ENCODE assay signal across 15 cellular contexts in genomic region chr11:2315395-2316168, GRCh38. TPM values are rescaled to one million over a fixed set of nuclear protein-coding genes. Genes with fewer than 3 reads are reported as not detected.
DNase-seq lines count a peak whose midpoint lies in the region; ATAC-seq, FAIRE-seq and TF ChIP-seq lines count a peak whose summit lies in the region.
"Had no signal": no experiment of that assay in that cellular context is flagged by ENCODE, and none has a peak within 500 bp of the region (broad histone marks: within the 10 kb centered on the region; RNA-seq: fewer than 3 reads in every experiment).

No MANE protein-coding gene starts in this region.

- TF ChIP-seq POLR2A in thyroid gland (IDR thresholded peaks at IDR 0.05) (no peak), GM12891 (IDR thresholded peaks at IDR 0.05; ENCODE audit: low read depth, low read length) (no peak)

- no peak overlapping the region for H3K4me3 Mint-ChIP-seq in T-helper 17 cell
- no peak overlapping the region for H3K4me3 Mint-ChIP-seq in natural killer cell treated with Interleukin-12 subunit alpha and Interleukin-12 subunit beta and Interleukin-15 and Interleukin-18, amount 100 ng/mL, for 72 hours

- no peaks in the 10 kb centered on the region for H3K9me3 Mint-ChIP-seq in natural killer cell treated with Interleukin-12 subunit alpha and Interleukin-12 subunit beta and Interleukin-15 and Interleukin-18, amount 100 ng/mL, for 72 hours

- no peaks in the 10 kb centered on the region for H3K27me3 ChIP-seq in thyroid gland
- H3K27me3 ChIP-seq: adrenal gland, BE2C had no signal

- peaks cover 16 to 17% of the 10 kb centered on the region in 2 donors for H3K4me1 ChIP-seq in thyroid gland

- no peak for FAIRE-seq in GM12891 (lab: Jason Lieb, UNC)
- FAIRE-seq: GM12878 had no signal

- H3K9me3 ChIP-seq in T-helper 17 cell (ENCODE audit: control insufficient read depth, low read length, poor library complexity, severe bottlenecking) (no peaks in the 10 kb centered on the region), thyroid gland (no peaks in the 10 kb centered on the region)
- H3K9me3 ChIP-seq: adrenal gland, BE2C had no signal

- H3K27ac ChIP-seq in thyroid gland = peak overlapping the region; percentile 86 to 96 (median 87)

- peaks cover 11% of the 10 kb centered on the region for H3K4me1 Mint-ChIP-seq in T-helper 17 cell
- peaks cover 12 to 20% of the 10 kb centered on the region in 2 donors for H3K4me1 Mint-ChIP-seq in natural killer cell treated with Interleukin-12 subunit alpha and Interleukin-12 subunit beta and Interleukin-15 and Interleukin-18, amount 100 ng/mL, for 72 hours (ENCODE audit: low read depth in 2 of 2)

- no peaks in the 10 kb centered on the region for H3K36me3 ChIP-seq in thyroid gland
- H3K36me3 ChIP-seq: adrenal gland, BE2C had no signal

- H3K4me3 ChIP-seq in thyroid gland (replicated peaks in 1 of 3) = no peak overlapping the region
- H3K4me3 ChIP-seq: adrenal gland, GM12878 had no signal

- H3K27me3 Mint-ChIP-seq in T-helper 17 cell = no peaks in the 10 kb centered on the region
- H3K27me3 Mint-ChIP-seq in natural killer cell treated with Interleukin-12 subunit alpha and Interleukin-12 subunit beta and Interleukin-15 and Interleukin-18, amount 100 ng/mL, for 72 hours = no peaks in the 10 kb centered on the region

- no peak for TF ChIP-seq CTCF in thyroid gland (IDR thresholded peaks at IDR 0.05)

- no peaks in the 10 kb centered on the region for H3K36me3 Mint-ChIP-seq in T-helper 17 cell (ENCODE audit: low read depth)
- H3K36me3 Mint-ChIP-seq in natural killer cell treated with Interleukin-12 subunit alpha and Interleukin-12 subunit beta and Interleukin-15 and Interleukin-18, amount 100 ng/mL, for 72 hours = no peaks in the 10 kb centered on the region

- DNase-seq in T-helper 17 cell (peak in 2 of 3 donors; percentile 2 to 8), Right ventricle myocardium superior (peak; percentile 49), thyroid gland (no peak), ecto neural progenitor cell (ENCODE audit: low spot score) (no peak), islet precursor cell (no peak), GM12891 (ENCODE audit: insufficient read length, low spot score) (no peak)
- DNase-seq in natural killer cell treated with Interleukin-12 subunit alpha and Interleukin-12 subunit beta and Interleukin-15 and Interleukin-18, amount 100 ng/mL, for 72 hours (ENCODE audit: low spot score) = peak; percentile 51
- DNase-seq: activated CD4-positive, alpha-beta T cell treated with anti-CD3 and anti-CD28 coated beads for 1 hour; activated T-cell treated with anti-CD3 and anti-CD28 coated beads for 4 hours had no signal

- intact Hi-C loops in Right ventricle myocardium superior (cut with DNase I) = no loop called here
- intact Hi-C loops in thyroid gland (cut with DNase I) = no loop called here

- ATAC-seq in T-helper 17 cell = no peak
- ATAC-seq in Right ventricle myocardium superior (ENCODE audit: poor library complexity) = peak; percentile 40
- ATAC-seq in natural killer cell treated with Interleukin-12 subunit alpha and Interleukin-12 subunit beta and Interleukin-15 and Interleukin-18, amount 100 ng/mL, for 72 hours = no peak
- no peak for ATAC-seq in HG03432 (IDR thresholded peaks at IDR 0.05; ENCODE audit: unreplicated experiment)
- ATAC-seq: GM12878 had no signal

- WGBS in thyroid gland, 2 donors = 75 to 87% methylated on average over 11 to 18 of the region's 25 CpGs

- no peak overlapping the region for H3K27ac Mint-ChIP-seq in T-helper 17 cell
- H3K27ac Mint-ChIP-seq in natural killer cell treated with Interleukin-12 subunit alpha and Interleukin-12 subunit beta and Interleukin-15 and Interleukin-18, amount 100 ng/mL, for 72 hours = no peak overlapping the region

TF ChIP-seq in GM12891, 5 proteins besides CTCF, POLR2A, EP300 and RAD21:
- TF ChIP-seq TAF1 (IDR thresholded peaks at IDR 0.05; ENCODE audit: low read depth, low read length) (no peak), SPI1 (IDR thresholded peaks at IDR 0.05; ENCODE audit: low read depth, low read length) (no peak)
TF ChIP-seq in GM12891: peak in this region for 0.

RNA-seq across cellular contexts. Expression of gene TSPAN32, which starts 13.8 kb away (rescaled TPM):
- total RNA-seq in T-helper 17 cell = 10 to 100 TPM; 65.7 to 93.2 TPM
- 13.9 TPM for total RNA-seq in Right ventricle myocardium superior
- 1 to 10 TPM; 4.3 to 9.9 TPM for total RNA-seq in natural killer cell treated with Interleukin-12 subunit alpha and Interleukin-12 subunit beta and Interleukin-15 and Interleukin-18, amount 100 ng/mL, for 72 hours
- under 1 TPM in 2 of 4 donors, not detected in 2; 0.33 to 0.45 TPM for total RNA-seq in thyroid gland
- 0.90 TPM for polyA plus RNA-seq in GM12891 (2012; ENCODE audit: low read depth, missing spikeins)
- total RNA-seq: GM12878 had no signal

RNA-seq across cellular contexts. Expression of gene C11orf21, which starts 13.9 kb away (rescaled TPM):
- total RNA-seq in T-helper 17 cell (10 to 100 TPM; 50.1 to 89.1 TPM), Right ventricle myocardium superior (43.6 TPM), thyroid gland (under 1 TPM; 0.15 to 0.67 (median 0.45) TPM)
- 1 to 10 TPM; 7.2 to 7.6 TPM for total RNA-seq in natural killer cell treated with Interleukin-12 subunit alpha and Interleukin-12 subunit beta and Interleukin-15 and Interleukin-18, amount 100 ng/mL, for 72 hours
- polyA plus RNA-seq in GM12891 (2012; ENCODE audit: low read depth, missing spikeins) = 0.46 TPM
- total RNA-seq: fibroblast of villous mesenchyme, kidney epithelial cell had no signal

RNA-seq across cellular contexts. Expression of gene ASCL2, which starts 45.2 kb away (rescaled TPM):
- under 1 TPM in 1 of 2 donors, not detected in 1; 0.18 TPM for total RNA-seq in T-helper 17 cell
- 0.11 TPM for total RNA-seq in Right ventricle myocardium superior
- total RNA-seq in natural killer cell treated with Interleukin-12 subunit alpha and Interleukin-12 subunit beta and Interleukin-15 and Interleukin-18, amount 100 ng/mL, for 72 hours = 1 to 10 TPM; 2.5 to 5.3 TPM
- total RNA-seq in thyroid gland = 1 to 10 TPM in 1 of 4 donors, under 1 TPM in 3; 0.46 to 2.9 (median 0.66) TPM
- not detected for polyA plus RNA-seq in GM12891 (2012; ENCODE audit: low read depth, missing spikeins)
- total RNA-seq: fibroblast of villous mesenchyme, GM12878, kidney epithelial cell had no signal
- polyA plus RNA-seq: GM12878 had no signal

Comparison
In these comparisons a context has a peak if more than half of its experiments do, and no peak if none do; other contexts are left out.
1. DNase-seq: peak in T-helper 17 cell (2 of 3), Right ventricle myocardium superior (single experiment) and natural killer cell treated with Interleukin-12 subunit alpha and Interleukin-12 subunit beta and Interleukin-15 and Interleukin-18, amount 100 ng/mL, for 72 hours (single experiment); none in thyroid gland (0 of 2), ecto neural progenitor cell (single experiment), islet precursor cell (single experiment) and GM12891 (single experiment).
2. RNA of gene C11orf21, which starts 13.9 kb away (total RNA-seq): 50.1 to 89.1 TPM in T-helper 17 cell, 43.6 TPM in Right ventricle myocardium superior (single experiment) and 7.2 to 7.6 TPM in natural killer cell treated with Interleukin-12 subunit alpha and Interleukin-12 subunit beta and Interleukin-15 and Interleukin-18, amount 100 ng/mL, for 72 hours; 0.15 to 0.67 TPM in thyroid gland; every median in the first group is over 4 times any median in the second.